In the genomic region with DNA sequence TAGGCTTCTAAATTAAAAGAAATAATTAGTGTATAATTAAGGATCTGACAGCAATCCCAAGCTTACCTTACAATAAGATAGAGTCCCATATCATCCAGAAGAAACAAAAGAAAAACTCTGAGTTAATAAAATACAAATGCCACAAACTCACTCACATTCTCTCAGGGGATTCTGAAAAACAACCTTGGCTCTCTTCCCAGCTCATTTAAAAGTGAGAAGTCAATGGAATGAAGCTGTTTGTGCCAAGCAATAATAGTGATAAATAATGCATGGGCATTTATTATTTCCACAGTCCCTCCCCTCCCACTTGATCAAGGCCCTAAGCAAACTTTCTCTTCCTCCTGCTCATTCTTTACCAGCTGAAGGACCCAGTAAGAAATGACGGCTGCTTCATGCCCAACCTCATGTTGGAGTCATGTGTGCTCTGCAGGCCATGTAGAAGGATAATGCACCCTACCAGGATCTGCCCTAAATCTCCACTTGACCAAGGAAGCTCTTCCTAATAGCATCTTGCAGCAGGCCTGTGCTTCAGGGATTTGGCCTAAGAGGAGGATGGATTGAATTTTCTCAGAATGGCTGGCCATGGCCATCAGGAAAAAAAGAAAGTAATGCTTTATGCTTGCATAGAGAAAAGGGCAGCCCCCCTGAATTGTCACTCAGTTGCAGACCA, we compare ENCODE assay signal across 24 cellular contexts.
"Had no signal": no experiment of that assay in that cellular context is flagged by ENCODE, and none has a peak within 500 bp of the region (broad histone marks: within the 10 kb centered on the region; RNA-seq: fewer than 3 reads in every experiment).

No MANE protein-coding gene starts in this region.

- H3K27ac ChIP-seq: dorsolateral prefrontal cortex, gastrocnemius medialis, heart left ventricle, hepatocyte, neutrophil, pancreas, right atrium auricular region, sigmoid colon, stomach, thyroid gland, vagina had no signal

- H3K4me1 ChIP-seq: gastrocnemius medialis, heart left ventricle, pancreas, right atrium auricular region, sigmoid colon, stomach, thyroid gland, vagina had no signal

- DNase-seq: effector CD4-positive, alpha-beta T cell; foreskin fibroblast; gastrocnemius medialis; heart left ventricle; kidney; pancreas; sigmoid colon; stimulated activated CD4-positive, alpha-beta T cell treated with anti-CD3 and anti-CD28 coated beads, Interleukin-2, amount 100 ng/mL, for 24 hours; stimulated activated CD4-positive, alpha-beta T cell treated with anti-CD3 and anti-CD28 coated beads, Interleukin-4, amount 100 ng/mL, for 24 hours; stimulated activated naive CD4-positive, alpha-beta T cell treated with Interleukin-2 at 50 U/mL for 16 hours; stomach; thyroid gland; trophoblast cell had no signal

- H3K9me3 ChIP-seq: gastrocnemius medialis, neutrophil, pancreas, right atrium auricular region, sigmoid colon, thyroid gland, vagina had no signal

- H3K4me1 Mint-ChIP-seq: memory B cell; neural crest cell; stimulated activated effector memory CD8-positive, alpha-beta T cell treated with anti-CD3 and anti-CD28 coated beads, Interleukin-12 subunit alpha, Interleukin-12 subunit beta, amount 100 ng/mL, for 72 hours had no signal

- H3K4me3 Mint-ChIP-seq: memory B cell; natural killer cell treated with Interleukin-12 subunit alpha and Interleukin-12 subunit beta and Interleukin-15 and Interleukin-18, amount 100 ng/mL, for 72 hours; neural crest cell; stimulated activated effector memory CD8-positive, alpha-beta T cell treated with anti-CD3 and anti-CD28 coated beads, Interleukin-12 subunit alpha, Interleukin-12 subunit beta, amount 100 ng/mL, for 72 hours had no signal

- H3K27ac Mint-ChIP-seq: memory B cell; natural killer cell treated with Interleukin-12 subunit alpha and Interleukin-12 subunit beta and Interleukin-15 and Interleukin-18, amount 100 ng/mL, for 72 hours; stimulated activated effector memory CD8-positive, alpha-beta T cell treated with anti-CD3 and anti-CD28 coated beads, Interleukin-12 subunit alpha, Interleukin-12 subunit beta, amount 100 ng/mL, for 72 hours had no signal

- H3K27me3 ChIP-seq: gastrocnemius medialis, heart left ventricle, hepatocyte, neutrophil, pancreas, right atrium auricular region, sigmoid colon, stomach, thyroid gland, vagina had no signal

- H3K4me3 ChIP-seq: dorsolateral prefrontal cortex, gastrocnemius medialis, heart left ventricle, hepatocyte, lung, pancreas, right atrium auricular region, sigmoid colon, stomach, thyroid gland, vagina had no signal

- H3K36me3 ChIP-seq: gastrocnemius medialis, heart left ventricle, neutrophil, pancreas, right atrium auricular region, sigmoid colon, stomach, thyroid gland, vagina had no signal

- ATAC-seq: gastrocnemius medialis; heart left ventricle; left lobe of liver; natural killer cell treated with Interleukin-12 subunit alpha and Interleukin-12 subunit beta and Interleukin-15 and Interleukin-18, amount 100 ng/mL, for 72 hours; pancreas; stimulated activated effector memory CD8-positive, alpha-beta T cell treated with anti-CD3 and anti-CD28 coated beads, Interleukin-12 subunit alpha, Interleukin-12 subunit beta, amount 100 ng/mL, for 72 hours had no signal

- H3K36me3 Mint-ChIP-seq: memory B cell; natural killer cell treated with Interleukin-12 subunit alpha and Interleukin-12 subunit beta and Interleukin-15 and Interleukin-18, amount 100 ng/mL, for 72 hours; stimulated activated effector memory CD8-positive, alpha-beta T cell treated with anti-CD3 and anti-CD28 coated beads, Interleukin-12 subunit alpha, Interleukin-12 subunit beta, amount 100 ng/mL, for 72 hours had no signal

- H3K27me3 Mint-ChIP-seq: natural killer cell treated with Interleukin-12 subunit alpha and Interleukin-12 subunit beta and Interleukin-15 and Interleukin-18, amount 100 ng/mL, for 72 hours had no signal
